Comparison of ENCODE assay signal across 19 cellular contexts in the genomic region with DNA sequence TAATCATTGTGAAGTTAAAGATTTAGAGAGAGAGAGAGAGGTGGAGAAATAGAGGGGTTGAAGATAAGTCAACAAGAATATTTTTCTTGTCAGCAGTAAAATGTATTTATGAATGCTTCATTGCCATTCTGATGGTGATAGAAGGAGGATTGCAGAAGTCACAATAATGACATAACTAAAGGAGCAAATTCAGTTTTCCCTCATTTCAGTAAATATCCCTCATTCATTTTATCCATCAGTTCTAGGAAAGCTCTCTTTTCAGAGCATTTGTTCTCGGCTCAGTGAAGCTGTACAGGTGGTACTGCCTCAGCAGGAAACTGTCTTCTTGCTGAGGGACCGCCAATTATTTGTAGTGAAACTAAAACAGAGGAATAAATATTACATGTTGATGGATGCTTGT.
"Had no signal": no experiment of that assay in that cellular context is flagged by ENCODE, and none has a peak within 500 bp of the region (broad histone marks: within the 10 kb centered on the region; RNA-seq: fewer than 3 reads in every experiment).

No MANE protein-coding gene starts in this region.

- H3K4me1 Mint-ChIP-seq: stimulated activated effector memory CD8-positive, alpha-beta T cell treated with anti-CD3 and anti-CD28 coated beads, Interleukin-12 subunit alpha, Interleukin-12 subunit beta, amount 100 ng/mL, for 72 hours had no signal

- H3K4me2 ChIP-seq: hepatocyte had no signal

- H3K79me2 ChIP-seq: hepatocyte had no signal

- H2AFZ ChIP-seq: hepatocyte had no signal

- H3K4me1 ChIP-seq: foreskin keratinocyte, lower lobe of right lung, upper lobe of right lung, vagina had no signal

- H3K27me3 Mint-ChIP-seq: stimulated activated naive CD8-positive, alpha-beta T cell treated with anti-CD3 and anti-CD28 coated beads, Interleukin-15, Interleukin-2, amounts not matched to agents 100 ng/mL and 50 ng/mL, for 24 hours had no signal

- H3K9me3 Mint-ChIP-seq: endodermal cell; nephron; stimulated activated naive CD8-positive, alpha-beta T cell treated with anti-CD3 and anti-CD28 coated beads, Interleukin-15, Interleukin-2, amounts not matched to agents 100 ng/mL and 50 ng/mL, for 24 hours had no signal

- H3K9me3 ChIP-seq: left ventricle myocardium inferior, lower lobe of right lung, neutrophil, tibial nerve, upper lobe of right lung, vagina had no signal

- ATAC-seq: foreskin keratinocyte; lower lobe of right lung; stimulated activated effector memory CD8-positive, alpha-beta T cell treated with anti-CD3 and anti-CD28 coated beads, Interleukin-12 subunit alpha, Interleukin-12 subunit beta, amount 100 ng/mL, for 72 hours; upper lobe of right lung had no signal

- H3K4me3 ChIP-seq: hepatocyte, left ventricle myocardium inferior, lower lobe of right lung, tibial nerve, upper lobe of right lung, vagina had no signal

- H3K4me3 Mint-ChIP-seq: endodermal cell; stimulated activated effector memory CD8-positive, alpha-beta T cell treated with anti-CD3 and anti-CD28 coated beads, Interleukin-12 subunit alpha, Interleukin-12 subunit beta, amount 100 ng/mL, for 72 hours; stimulated activated naive CD8-positive, alpha-beta T cell treated with anti-CD3 and anti-CD28 coated beads, Interleukin-15, Interleukin-2, amounts not matched to agents 100 ng/mL and 50 ng/mL, for 24 hours had no signal

- H3K27ac ChIP-seq: coronary artery, foreskin keratinocyte, hepatocyte, left ventricle myocardium inferior, lower lobe of right lung, neutrophil, tibial nerve, upper lobe of right lung, vagina had no signal

- H3K36me3 ChIP-seq: left ventricle myocardium inferior, lower lobe of right lung, neutrophil, tibial nerve, upper lobe of right lung, vagina had no signal

- DNase-seq: effector CD4-positive, alpha-beta T cell; endodermal cell; erythroblast; foreskin keratinocyte; kidney; lower lobe of right lung; mesenchymal stem cell; stimulated activated CD4-positive, alpha-beta T cell treated with anti-CD3 and anti-CD28 coated beads, Interleukin-4, amount 100 ng/mL, for 1 hour; stimulated activated CD8-positive, alpha-beta memory T cell treated with anti-CD3 and anti-CD28 coated beads, Interleukin-4, amount 100 ng/mL, for 48 hours; upper lobe of right lung had no signal

- H3K27ac Mint-ChIP-seq: endodermal cell; stimulated activated effector memory CD8-positive, alpha-beta T cell treated with anti-CD3 and anti-CD28 coated beads, Interleukin-12 subunit alpha, Interleukin-12 subunit beta, amount 100 ng/mL, for 72 hours; stimulated activated naive CD8-positive, alpha-beta T cell treated with anti-CD3 and anti-CD28 coated beads, Interleukin-15, Interleukin-2, amounts not matched to agents 100 ng/mL and 50 ng/mL, for 24 hours had no signal

- H3K27me3 ChIP-seq: foreskin keratinocyte, hepatocyte, neutrophil, tibial nerve, upper lobe of right lung, vagina had no signal

- H3K36me3 Mint-ChIP-seq: stimulated activated effector memory CD8-positive, alpha-beta T cell treated with anti-CD3 and anti-CD28 coated beads, Interleukin-12 subunit alpha, Interleukin-12 subunit beta, amount 100 ng/mL, for 72 hours had no signal
